Comparison of ENCODE assay signal across 10 cellular contexts in genomic region chr20:21522479-21523397, GRCh38. TPM values are rescaled to one million over a fixed set of nuclear protein-coding genes. Genes with fewer than 3 reads are reported as not detected.
DNase-seq lines count a peak whose midpoint lies in the region; ATAC-seq and TF ChIP-seq lines count a peak whose summit lies in the region.
"Had no signal": no experiment of that assay in that cellular context is flagged by ENCODE, and none has a peak within 500 bp of the region (broad histone marks: within the 10 kb centered on the region; RNA-seq: fewer than 3 reads in every experiment).

No MANE protein-coding gene starts in this region.

- intact Hi-C loops in activated CD4-positive, alpha-beta T cell treated with anti-CD3 and anti-CD28 coated beads, Interleukin-2, amount 10 ng/mL, durations not matched to agents 24 days and 14 days (cut with micrococcal nuclease) = loop anchor here (2.0 to 5.0 kb wide), 3 partner anchors 14 to 1160 kb away; partner anchors contain the start of gene NKX2-4

- no peak for TF ChIP-seq CTCF in omental fat pad (IDR thresholded peaks at IDR 0.05)

- no peak for ATAC-seq in omental fat pad (ENCODE audit: low FRiP score)
- ATAC-seq in GM18520 (IDR thresholded peaks at IDR 0.05; ENCODE audit: unreplicated experiment) = no peak

- H3K27ac ChIP-seq in iPS-18a (ENCODE audit: low read length) = no peak overlapping the region
- no peak overlapping the region for H3K27ac ChIP-seq in skeletal muscle tissue (ENCODE audit: low read depth, low read length)
- H3K27ac ChIP-seq: PC-9 had no signal

- peaks cover 3% of the 10 kb centered on the region for H3K9me3 Mint-ChIP-seq in activated CD4-positive, alpha-beta T cell treated with anti-CD3 and anti-CD28 coated beads, Interleukin-2, amount 10 ng/mL, durations not matched to agents 24 days and 14 days

- peaks cover 14% of the 10 kb centered on the region for H3K4me1 Mint-ChIP-seq in activated CD4-positive, alpha-beta T cell treated with anti-CD3 and anti-CD28 coated beads, Interleukin-2, amount 10 ng/mL, durations not matched to agents 24 days and 14 days

- no peak for DNase-seq in activated CD4-positive, alpha-beta T cell treated with anti-CD3 and anti-CD28 coated beads, Interleukin-2, amount 10 ng/mL, durations not matched to agents 24 days and 14 days
- DNase-seq in activated CD4-positive, alpha-beta T cell treated with anti-CD3 and anti-CD28 coated beads for 1 hour = no peak
- peak; percentile 30 for DNase-seq in SW480 (ENCODE audit: low spot score)
- no peak for DNase-seq in omental fat pad (ENCODE audit: low spot score)
- DNase-seq in NCI-H82 (lab: John Stamatoyannopoulos, UW) = no peak
- DNase-seq: AML-193, PC-9 had no signal

- no peak overlapping the region for H3K9ac ChIP-seq in iPS-18a (ENCODE audit: low read length)
- no peak overlapping the region for H3K9ac ChIP-seq in skeletal muscle tissue (ENCODE audit: low read depth in 1 of 3, low read length in 3 of 3)

- H3K4me3 ChIP-seq in iPS-18a (ENCODE audit: low read length) = peak overlapping the region; percentile 42
- H3K4me3 ChIP-seq in skeletal muscle tissue (ENCODE audit: low read length in 3 of 3) = peak overlapping the region in 2 of 3 donors; percentile 27 to 29
- H3K4me3 ChIP-seq: PC-9 had no signal

- H3K4me1 ChIP-seq in iPS-18a (ENCODE audit: control insufficient read depth, low read depth, low read length) = peaks cover 22% of the 10 kb centered on the region
- H3K4me1 ChIP-seq in skeletal muscle tissue (ENCODE audit: control insufficient read depth in 3 of 3, insufficient read depth in 3 of 3, low read length in 3 of 3) = peaks cover 8 to 23% (median 16%) of the 10 kb centered on the region in 3 donors

- peaks cover 100% of the 10 kb centered on the region for H3K27me3 ChIP-seq in iPS-18a (ENCODE audit: control insufficient read depth, insufficient read depth, low read length)
- H3K27me3 ChIP-seq in skeletal muscle tissue (ENCODE audit: control insufficient read depth in 3 of 3, insufficient read depth in 3 of 3, low read length in 3 of 3) = peaks cover 86 to 95% (median 89%) of the 10 kb centered on the region in 3 donors

- peaks cover 5% of the 10 kb centered on the region for H3K36me3 Mint-ChIP-seq in activated CD4-positive, alpha-beta T cell treated with anti-CD3 and anti-CD28 coated beads, Interleukin-2, amount 10 ng/mL, durations not matched to agents 24 days and 14 days (ENCODE audit: low read depth)

- H3K9me3 ChIP-seq in iPS-18a (ENCODE audit: control insufficient read depth, low read depth, low read length) = no peaks in the 10 kb centered on the region
- no peaks in the 10 kb centered on the region for H3K9me3 ChIP-seq in skeletal muscle tissue (ENCODE audit: control insufficient read depth in 3 of 3, low read length in 3 of 3)

- H3K27ac Mint-ChIP-seq in activated CD4-positive, alpha-beta T cell treated with anti-CD3 and anti-CD28 coated beads, Interleukin-2, amount 10 ng/mL, durations not matched to agents 24 days and 14 days = peak overlapping the region; percentile 72

- H3K27me3 Mint-ChIP-seq in activated CD4-positive, alpha-beta T cell treated with anti-CD3 and anti-CD28 coated beads, Interleukin-2, amount 10 ng/mL, durations not matched to agents 24 days and 14 days = peaks cover 87% of the 10 kb centered on the region

- H3K4me3 Mint-ChIP-seq in activated CD4-positive, alpha-beta T cell treated with anti-CD3 and anti-CD28 coated beads, Interleukin-2, amount 10 ng/mL, durations not matched to agents 24 days and 14 days = peak overlapping the region; percentile 26

- H3K36me3 ChIP-seq in iPS-18a (ENCODE audit: control insufficient read depth, low read depth, low read length) = no peaks in the 10 kb centered on the region
- H3K36me3 ChIP-seq in skeletal muscle tissue (ENCODE audit: control insufficient read depth in 3 of 3, insufficient read depth in 3 of 3, low read length in 3 of 3) = no peaks in the 10 kb centered on the region

RNA-seq across cellular contexts. Expression of gene NKX2-2, which starts 8.9 kb away (rescaled TPM):
- total RNA-seq in activated CD4-positive, alpha-beta T cell treated with anti-CD3 and anti-CD28 coated beads, Interleukin-2, amount 10 ng/mL, durations not matched to agents 24 days and 14 days = not detected in 2 replicates
- total RNA-seq in skeletal muscle tissue (not detected), omental fat pad (not detected)
- total RNA-seq: PC-9 had no signal
